31 cellular contexts compared by ENCODE assay signal in the genomic region with DNA sequence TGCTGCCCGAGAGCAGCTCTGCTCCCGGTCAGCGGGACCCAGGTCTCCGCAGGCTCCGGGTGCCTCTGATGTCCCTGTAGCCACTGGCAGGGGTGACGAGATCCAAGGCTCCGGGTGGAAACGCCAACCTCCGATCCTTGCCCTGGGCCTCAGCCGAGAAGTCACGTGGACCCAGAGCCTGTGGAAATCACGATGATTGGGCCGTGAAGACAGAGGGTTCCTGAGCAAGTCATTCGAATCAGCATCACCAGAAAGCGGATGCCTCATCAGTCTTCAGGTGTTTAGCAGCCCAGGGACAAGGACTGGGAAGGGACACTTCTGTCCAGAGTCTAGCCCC.
"Had no signal": no experiment of that assay in that cellular context is flagged by ENCODE, and none has a peak within 500 bp of the region (broad histone marks: within the 10 kb centered on the region; RNA-seq: fewer than 3 reads in every experiment).

No MANE protein-coding gene starts in this region.

- ATAC-seq: activated CD4-positive, alpha-beta T cell treated with anti-CD3 and anti-CD28 coated beads for 36 hours; activated naive CD4-positive, alpha-beta T cell treated with anti-CD3 and anti-CD28 coated beads, Interleukin-2, amount 50 U/mL, for 72 hours; activated T-cell treated with anti-CD3 and anti-CD28 coated beads, Interleukin-2, amount 50 U/mL, for 72 hours; gastroesophageal sphincter; T-helper 17 cell had no signal

- H3K4me1 ChIP-seq: ascending aorta, breast epithelium, colonic mucosa, esophagus squamous epithelium had no signal

- H3K27ac ChIP-seq: ascending aorta, breast epithelium, cardiac muscle cell, colonic mucosa, epithelial cell of prostate, esophagus squamous epithelium, gastroesophageal sphincter, WERI-Rb-1 had no signal

- H3K27me3 ChIP-seq: ascending aorta, breast epithelium, cardiac muscle cell, colonic mucosa, esophagus squamous epithelium, gastroesophageal sphincter had no signal

- DNase-seq: activated CD4-positive, alpha-beta memory T cell treated with anti-CD3 and anti-CD28 coated beads, Interleukin-2, amount 10 ng/mL, durations not matched to agents 7 days and 5 days; activated CD4-positive, alpha-beta T cell treated with anti-CD3 and anti-CD28 coated beads for 36 hours; activated CD4-positive, alpha-beta T cell treated with anti-CD3 and anti-CD28 coated beads, Interleukin-2, amount 10 ng/mL, durations not matched to agents 24 days and 14 days; activated CD4-positive, CD25-positive, alpha-beta regulatory T cell; activated CD4-positive, CD25-positive, alpha-beta regulatory T cell treated with anti-CD3 and anti-CD28 coated beads, Interleukin-2, amount 50 U/mL, for 72 hours; activated CD8-positive, alpha-beta memory T cell treated with anti-CD3 and anti-CD28 coated beads, Interleukin-2, amount 50 U/mL, for 48 hours; activated gamma-delta T cell; activated naive CD4-positive, alpha-beta T cell; activated naive CD4-positive, alpha-beta T cell treated with anti-CD3 and anti-CD28 coated beads, Interleukin-2, amount 10 ng/mL, durations not matched to agents 7 days and 5 days; activated naive CD8-positive, alpha-beta T cell treated with anti-CD3 and anti-CD28 coated beads, Interleukin-2, amount 10 ng/mL, durations not matched to agents 7 days and 5 days; activated T-cell treated with anti-CD3 and anti-CD28 coated beads for 4 hours; activated T-cell treated with anti-CD3 and anti-CD28 coated beads, Interleukin-2, amount 50 U/mL, for 24 hours; activated T-cell treated with anti-CD3 and anti-CD28 coated beads, Interleukin-2, amount 50 U/mL, for 72 hours; central memory CD4-positive, alpha-beta T cell; cerebellar nuclear complex; colonic mucosa; effector CD8-positive, alpha-beta T cell; esophagus squamous epithelium; foreskin melanocyte; T-helper 1 cell; T-helper 17 cell; T1000; WERI-Rb-1 had no signal

- H3K4me3 ChIP-seq: ascending aorta, breast epithelium, cardiac muscle cell, colonic mucosa, esophagus squamous epithelium, gastroesophageal sphincter had no signal

- H3K36me3 ChIP-seq: ascending aorta, breast epithelium, cardiac muscle cell, colonic mucosa, esophagus squamous epithelium, gastroesophageal sphincter, WERI-Rb-1 had no signal

- FAIRE-seq: endometrium, endothelial cell of umbilical vein had no signal

- H3K9me3 ChIP-seq: ascending aorta, breast epithelium, colonic mucosa, esophagus squamous epithelium, gastroesophageal sphincter had no signal
